In genomic region chr2:138081225-138082073, GRCh38 we compare ENCODE assay signal across 28 cellular contexts.
A peak's percentile ranks its signal among the peaks of the same experiment; 100 is the strongest.
DNase-seq lines count a peak whose midpoint lies in the region; ATAC-seq, FAIRE-seq and TF ChIP-seq lines count a peak whose summit lies in the region.
"Had no signal": no experiment of that assay in that cellular context is flagged by ENCODE, and none has a peak within 500 bp of the region (broad histone marks: within the 10 kb centered on the region; RNA-seq: fewer than 3 reads in every experiment).

No MANE protein-coding gene starts in this region.

- TF ChIP-seq RAD21 in A549 (conservative IDR thresholded peaks at IDR 0.05 in 1 of 2, IDR thresholded peaks at IDR 0.05 in 1 of 2) = 0 out of 5 replicates have a peak, but pooled peaks of 1 of the 2 experiments have one; percentile 11

- POLR2A ChIA-PET in A549 (lab: Yijun Ruan, JAX) = no interaction called here
- POLR2A ChIA-PET in activated CD4-positive, alpha-beta T cell treated with anti-CD3 and anti-CD28 coated beads for 36 hours (lab: Charles Lee) = no interaction called here

- no peak for FAIRE-seq in A549 (lab: Jason Lieb, UNC)
- FAIRE-seq: D721Med, GM18507 had no signal

- 56% methylated on average over 8 of the region's 8 CpGs for WGBS in A549 (ENCODE audit: missing lambda C conversion rate)
- WGBS in right lobe of liver (ENCODE audit: insufficient coverage, low coverage, low lambda C conversion rate, missing lambda C conversion rate) = 40% methylated on average over 8 of the region's 8 CpGs
- 80 to 90% (median 83%) methylated on average over 8 of the region's 8 CpGs for WGBS in heart left ventricle, 4 donors

- ATAC-seq in A549 (peak in 1 of 2 experiments; percentile 36; a peak in 1 of 6 replicates), RWPE2 (ENCODE audit: low read depth) (no peak), right lobe of liver (peak; percentile 86 to 94 (median 88)), heart left ventricle (no peak)
- ATAC-seq in activated CD4-positive, alpha-beta T cell treated with anti-CD3 and anti-CD28 coated beads for 36 hours = no peak
- ATAC-seq: GM23338 had no signal

- peak in 1 of 2 experiments; percentile 35 for DNase-seq in A549 (ENCODE audit: low read depth in 1 of 2, low spot score in 1 of 2)
- no peak for DNase-seq in RWPE2 (ENCODE audit: low spot score)
- DNase-seq in kidney epithelial cell (ENCODE audit: low read depth) = peak; percentile 57
- DNase-seq in right lobe of liver = no peak
- DNase-seq in activated CD4-positive, alpha-beta T cell treated with anti-CD3 and anti-CD28 coated beads for 36 hours = no peak
- DNase-seq in NCI-H1105 treated with DMSO at 0.1 percent for 48 hours (lab: John Stamatoyannopoulos, UW) = no peak
- DNase-seq in activated CD8-positive, alpha-beta memory T cell treated with anti-CD3 and anti-CD28 coated beads, Interleukin-2, amount 50 U/mL, for 4 hours = no peak
- no peak for DNase-seq in heart left ventricle
- DNase-seq: CD4-positive, CD25-positive, alpha-beta regulatory T cell; H9; MM.1S; NCI-H1417; NCI-H1694; NCI-H2029 treated with DMSO at 0.1 percent for 48 hours; NCI-H446 treated with DMSO at 0.1 percent for 48 hours; NCI-H526; NCI-H82; NK-92 treated with Interleukin-12 subunit alpha and Interleukin-12 subunit beta, amount 100 ng/mL, for 24 hours; PC-9; SHP77 treated with DMSO at 0.1 percent for 48 hours had no signal

- H3K4me1 ChIP-seq in A549 (peaks cover 27% of the 10 kb centered on the region), RWPE2 (ENCODE audit: insufficient read depth, poor library complexity, severe bottlenecking) (peaks cover 27% of the 10 kb centered on the region), right lobe of liver (peaks cover 0 to 11% (median 0%) of the 10 kb centered on the region in 4 donors), heart left ventricle (no peaks in the 10 kb centered on the region)
- H3K4me1 ChIP-seq: BLaER1 had no signal

- CTCF ChIA-PET in A549 (lab: Yijun Ruan, JAX) = no interaction called here
- CTCF ChIA-PET in activated CD4-positive, alpha-beta T cell treated with anti-CD3 and anti-CD28 coated beads for 36 hours (lab: Charles Lee) = interaction anchor here (0.7 kb wide), 1 partner anchor 9 kb away, joined by 3 read pairs; no protein-coding TSS in a partner anchor

- H3K36me3 Mint-ChIP-seq in activated CD4-positive, alpha-beta T cell treated with anti-CD3 and anti-CD28 coated beads for 36 hours (ENCODE audit: low read depth) = no peaks in the 10 kb centered on the region
- H3K36me3 Mint-ChIP-seq: CD4-positive, CD25-positive, alpha-beta regulatory T cell; IgD-negative memory B cell had no signal

- intact Hi-C loops in right lobe of liver (cut with DNase I) (no loop called here), heart left ventricle (cut with DNase I) (no loop called here)
- intact Hi-C loops in activated CD4-positive, alpha-beta T cell treated with anti-CD3 and anti-CD28 coated beads for 36 hours (cut with DNase I, micrococcal nuclease) = no loop called here

- no peak for TF ChIP-seq EP300 in A549 (IDR thresholded peaks at IDR 0.05)

- H3K27me3 Mint-ChIP-seq in activated CD4-positive, alpha-beta T cell treated with anti-CD3 and anti-CD28 coated beads for 36 hours = no peaks in the 10 kb centered on the region
- H3K27me3 Mint-ChIP-seq: CD4-positive, CD25-positive, alpha-beta regulatory T cell; IgD-negative memory B cell had no signal

- H3K36me3 ChIP-seq in RWPE2 (ENCODE audit: low read depth) = no peaks in the 10 kb centered on the region
- H3K36me3 ChIP-seq in kidney epithelial cell (ENCODE audit: control insufficient read depth, insufficient read depth, low read length) = no peaks in the 10 kb centered on the region
- no peaks in the 10 kb centered on the region for H3K36me3 ChIP-seq in right lobe of liver
- no peaks in the 10 kb centered on the region for H3K36me3 ChIP-seq in heart left ventricle
- H3K36me3 ChIP-seq: BLaER1 had no signal

- H3K4me1 Mint-ChIP-seq in activated CD4-positive, alpha-beta T cell treated with anti-CD3 and anti-CD28 coated beads for 36 hours = no peaks in the 10 kb centered on the region
- H3K4me1 Mint-ChIP-seq: CD4-positive, CD25-positive, alpha-beta regulatory T cell; GM23338; IgD-negative memory B cell had no signal

- peak overlapping the region; percentile 68 for H3K4me2 ChIP-seq in A549
- H3K4me2 ChIP-seq: BLaER1, GM23338, KMS-11, PC-9 had no signal

- TF ChIP-seq CTCF in A549 (IDR thresholded peaks at IDR 0.05) = no peak
- no peak for TF ChIP-seq CTCF in RWPE2 (IDR thresholded peaks at IDR 0.05; ENCODE audit: poor library complexity, severe bottlenecking)
- no peak for TF ChIP-seq CTCF in kidney epithelial cell (IDR thresholded peaks at IDR 0.05; ENCODE audit: insufficient read depth, low read length, poor library complexity, severe bottlenecking)
- TF ChIP-seq CTCF in right lobe of liver (IDR thresholded peaks at IDR 0.05) = no peak
- TF ChIP-seq CTCF in heart left ventricle (IDR thresholded peaks at IDR 0.05) = no peak

- peaks cover 2% of the 10 kb centered on the region for H3K9me3 Mint-ChIP-seq in activated CD4-positive, alpha-beta T cell treated with anti-CD3 and anti-CD28 coated beads for 36 hours (ENCODE audit: low read depth)
- H3K9me3 Mint-ChIP-seq: GM23338, H9 had no signal

- H3K27ac Mint-ChIP-seq in activated CD4-positive, alpha-beta T cell treated with anti-CD3 and anti-CD28 coated beads for 36 hours = no peak overlapping the region
- H3K27ac Mint-ChIP-seq: CD4-positive, CD25-positive, alpha-beta regulatory T cell; GM23338; IgD-negative memory B cell had no signal

- H3K9me3 ChIP-seq in A549 (no peaks in the 10 kb centered on the region), RWPE2 (ENCODE audit: severe bottlenecking) (no peaks in the 10 kb centered on the region), right lobe of liver (no peaks in the 10 kb centered on the region), heart left ventricle (no peaks in the 10 kb centered on the region)
- H3K9me3 ChIP-seq: BLaER1 had no signal

- H3K27ac ChIP-seq in A549 (peak overlapping the region; percentile 1 to 69; a peak in 3 of 6 replicates), RWPE2 (ENCODE audit: poor library complexity, severe bottlenecking) (peak overlapping the region; percentile 22), right lobe of liver (peak overlapping the region; percentile 33 to 67 (median 51)), heart left ventricle (no peak overlapping the region)
- H3K27ac ChIP-seq: 22Rv1, BLaER1, KMS-11, PC-9, RWPE1 had no signal

- TF ChIP-seq POLR2A in A549 (IDR thresholded peaks at IDR 0.05; ENCODE audit: low read length) = no peak
- no peak for TF ChIP-seq POLR2A in right lobe of liver (IDR thresholded peaks at IDR 0.05)
- no peak for TF ChIP-seq POLR2A in heart left ventricle (IDR thresholded peaks at IDR 0.05)

- H3K27me3 ChIP-seq in RWPE2 (ENCODE audit: insufficient read depth, poor library complexity, severe bottlenecking) (no peaks in the 10 kb centered on the region), kidney epithelial cell (ENCODE audit: control insufficient read depth, insufficient read depth, low read length) (no peaks in the 10 kb centered on the region), right lobe of liver (no peaks in the 10 kb centered on the region), heart left ventricle (no peaks in the 10 kb centered on the region)
- H3K27me3 ChIP-seq: BLaER1 had no signal

- H3K4me3 Mint-ChIP-seq in activated CD4-positive, alpha-beta T cell treated with anti-CD3 and anti-CD28 coated beads for 36 hours = no peak overlapping the region
- H3K4me3 Mint-ChIP-seq: CD4-positive, CD25-positive, alpha-beta regulatory T cell; GM23338; H9; IgD-negative memory B cell had no signal

- H3K4me3 ChIP-seq in A549 (no peak overlapping the region), RWPE2 (ENCODE audit: severe bottlenecking) (no peak overlapping the region), kidney epithelial cell (ENCODE audit: low read depth, low read length) (no peak overlapping the region), right lobe of liver (peak overlapping the region in 1 of 3 donors; percentile 27), heart left ventricle (no peak overlapping the region)
- H3K4me3 ChIP-seq: BLaER1, GM23338, PC-9 had no signal

TF ChIP-seq in A549, 52 proteins besides CTCF, POLR2A, EP300 and RAD21:
- peak; percentile 53; the same call in 1 of the 2 replicates for TF ChIP-seq GATA3 (IDR thresholded peaks at IDR 0.05; ENCODE audit: borderline replicate concordance)
- no peak for TF ChIP-seq RNF2 (IDR thresholded peaks at IDR 0.05; ENCODE audit: borderline replicate concordance, low read depth)
- TF ChIP-seq JUNB (IDR thresholded peaks at IDR 0.05) = 0 out of 2 replicates have a peak, but pooled peaks have one; percentile 37

Comparison
In these comparisons a context has a peak if more than half of its experiments do, and no peak if none do; other contexts are left out.
1. ATAC-seq: peak in right lobe of liver (4 of 4); none in RWPE2 (single experiment), activated CD4-positive, alpha-beta T cell treated with anti-CD3 and anti-CD28 coated beads for 36 hours (single experiment) and heart left ventricle (0 of 4).
2. H3K27ac ChIP-seq: peak in A549 (2 of 2), RWPE2 (single experiment) and right lobe of liver (3 of 3); none in heart left ventricle (0 of 12).